9 cellular contexts compared by ENCODE assay signal in genomic region chr9:90694187-90694586, GRCh38. TPM values are rescaled to one million over a fixed set of nuclear protein-coding genes. Genes with fewer than 3 reads are reported as not detected.
"Had no signal": no experiment of that assay in that cellular context is flagged by ENCODE, and none has a peak within 500 bp of the region (broad histone marks: within the 10 kb centered on the region; RNA-seq: fewer than 3 reads in every experiment).

No MANE protein-coding gene starts in this region.

RNA-seq across cellular contexts. Expression of gene DIRAS2, which starts 51.6 kb away (rescaled TPM):
- total RNA-seq: LHCN-M2, MCF 10A, OCI-LY7, PC-9, Right ventricle myocardium inferior, RPMI7951, SJCRH30, SK-MEL-5, T-cell had no signal
